1 cellular context compared by ENCODE assay signal in the genomic region with DNA sequence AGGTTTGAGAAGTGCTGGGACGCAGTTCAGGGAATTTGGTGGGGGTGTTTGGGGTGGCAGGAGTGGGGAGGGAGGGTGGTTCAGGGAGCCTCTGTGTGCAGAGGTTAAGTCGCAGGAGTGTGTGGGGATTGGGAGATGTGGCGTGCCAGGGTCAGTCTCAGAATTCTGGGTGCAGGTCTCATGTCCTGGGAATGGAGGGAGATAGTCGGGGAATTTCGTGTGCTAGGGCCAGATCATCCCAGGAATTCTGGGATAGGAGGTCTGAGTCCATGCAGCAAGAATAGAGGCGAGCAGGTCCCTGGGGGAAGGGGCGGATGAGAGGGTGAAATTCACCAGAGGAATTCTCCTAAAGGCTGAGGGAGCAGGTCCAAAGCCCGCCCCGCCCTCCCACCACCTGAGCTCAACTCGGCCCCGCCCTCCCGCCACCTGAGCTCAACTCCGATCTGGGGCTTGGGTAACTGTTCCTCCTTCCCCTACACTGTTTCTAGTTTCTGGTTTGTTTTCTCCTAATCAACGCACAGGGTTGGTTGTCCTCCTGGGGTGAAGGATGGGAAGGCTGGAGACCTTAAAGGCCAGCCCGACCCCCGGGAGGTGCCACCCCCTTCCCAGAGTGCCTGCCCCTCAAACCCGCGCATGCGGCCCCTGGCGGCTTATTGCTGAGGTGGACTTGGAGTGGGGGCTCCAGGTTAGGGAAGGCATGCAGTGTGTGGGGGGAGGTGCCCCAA.
TF ChIP-seq lines count a peak whose summit lies in the region.

No MANE protein-coding gene starts in this region.

TF ChIP-seq in H1, 55 proteins besides CTCF, POLR2A, EP300 and RAD21 (continued from another document):
- peak; percentile 30; the same call in 1 of the 2 replicates for TF ChIP-seq POLR2AphosphoS5 (IDR thresholded peaks at IDR 0.05; ENCODE audit: low read depth, low read length)
- no peak for TF ChIP-seq TCF12 (IDR thresholded peaks at IDR 0.05; ENCODE audit: low read depth, low read length)
- TF ChIP-seq SUZ12 (IDR thresholded peaks at IDR 0.05; ENCODE audit: low read length), result 0 out of 2 replicates have a peak, but pooled peaks have one; percentile 7
- TF ChIP-seq HDAC2 (IDR thresholded peaks at IDR 0.05; ENCODE audit: borderline replicate concordance in 1 of 2, low read depth in 2 of 2, low read length in 2 of 2), result peak in 1 of 2 experiments; percentile 76; a peak in 1 of 4 replicates
- TF ChIP-seq YY1 (IDR thresholded peaks at IDR 0.05; ENCODE audit: low read depth, low read length), result 0 out of 2 replicates have a peak, but pooled peaks have one; percentile 21
- TF ChIP-seq RXRA (IDR thresholded peaks at IDR 0.05; ENCODE audit: insufficient read depth, low read depth, low read length), result no peak
